Comparison of ENCODE assay signal across 8 cellular contexts in genomic region chr5:37208883-37209808, GRCh38. TPM values are rescaled to one million over a fixed set of nuclear protein-coding genes. Genes with fewer than 3 reads are reported as not detected.
DNase-seq lines count a peak whose midpoint lies in the region; ATAC-seq and TF ChIP-seq lines count a peak whose summit lies in the region.
"Had no signal": no experiment of that assay in that cellular context is flagged by ENCODE, and none has a peak within 500 bp of the region (broad histone marks: within the 10 kb centered on the region; RNA-seq: fewer than 3 reads in every experiment).

No MANE protein-coding gene starts in this region.

- H3K27me3 ChIP-seq in WERI-Rb-1 (ENCODE audit: insufficient read depth, low read depth, severe bottlenecking) = no peaks in the 10 kb centered on the region

- peaks cover 26% of the 10 kb centered on the region for H3K4me1 Mint-ChIP-seq in activated CD4-positive, alpha-beta T cell treated with anti-CD3 and anti-CD28 coated beads, Interleukin-2, amount 10 ng/mL, durations not matched to agents 7 days and 5 days
- H3K4me1 Mint-ChIP-seq in stimulated activated naive B cell treated with anti-CD40 and anti-IgM and Interleukin-4, amounts not matched to agents 10 μg/mL and 1 μg/mL and 100 μg/mL, for 72 hours = peaks cover 0 to under 1% of the 10 kb centered on the region in 2 donors

- CTCF ChIA-PET in activated CD4-positive, alpha-beta T cell treated with anti-CD3 and anti-CD28 coated beads, Interleukin-2, amount 10 ng/mL, durations not matched to agents 7 days and 5 days (lab: Charles Lee) = interaction anchor here (1.0 kb wide), 1 partner anchor 13 kb away, joined by 3 read pairs; no protein-coding TSS in a partner anchor

- H3K27ac ChIP-seq in WERI-Rb-1 = no peak overlapping the region

- H3K4me3 ChIP-seq in fibroblast of villous mesenchyme (ENCODE audit: low read depth, low read length) (peak overlapping the region; percentile 55), WERI-Rb-1 (ENCODE audit: low read depth, low read length) (no peak overlapping the region)

- TF ChIP-seq CTCF in fibroblast of villous mesenchyme (IDR thresholded peaks at IDR 0.05; ENCODE audit: insufficient read depth, low read depth, low read length) = no peak
- TF ChIP-seq CTCF in GM13977 (IDR thresholded peaks at IDR 0.05; ENCODE audit: extremely low read depth, insufficient read depth, missing control alignments) = no peak
- no peak for TF ChIP-seq CTCF in WERI-Rb-1 (IDR thresholded peaks at IDR 0.05; ENCODE audit: low read depth, low read length)

- POLR2A ChIA-PET in activated CD4-positive, alpha-beta T cell treated with anti-CD3 and anti-CD28 coated beads, Interleukin-2, amount 10 ng/mL, durations not matched to agents 7 days and 5 days (lab: Charles Lee) = no interaction called here

- H3K4me3 Mint-ChIP-seq in activated CD4-positive, alpha-beta T cell treated with anti-CD3 and anti-CD28 coated beads, Interleukin-2, amount 10 ng/mL, durations not matched to agents 7 days and 5 days = peak overlapping the region; percentile 75
- H3K4me3 Mint-ChIP-seq in stimulated activated naive B cell treated with anti-CD40 and anti-IgM and Interleukin-4, amounts not matched to agents 10 μg/mL and 1 μg/mL and 100 μg/mL, for 72 hours = peak overlapping the region; percentile 81 to 83

- peak; percentile 12 for DNase-seq in activated CD4-positive, alpha-beta T cell treated with anti-CD3 and anti-CD28 coated beads, Interleukin-2, amount 10 ng/mL, durations not matched to agents 7 days and 5 days
- DNase-seq in fibroblast of villous mesenchyme (ENCODE audit: low read depth) = peak; percentile 45
- no peak for DNase-seq in stimulated activated naive B cell treated with anti-CD40 and anti-IgM and Interleukin-4, amounts not matched to agents 10 μg/mL and 1 μg/mL and 100 μg/mL, for 72 hours
- no peak for DNase-seq in GM13977 (ENCODE audit: low spot score)
- no peak for DNase-seq in 8988T
- no peak for DNase-seq in WERI-Rb-1
- DNase-seq: T-helper 9 cell had no signal

- peaks cover 40% of the 10 kb centered on the region for H3K36me3 Mint-ChIP-seq in activated CD4-positive, alpha-beta T cell treated with anti-CD3 and anti-CD28 coated beads, Interleukin-2, amount 10 ng/mL, durations not matched to agents 7 days and 5 days (ENCODE audit: low read depth)
- H3K36me3 Mint-ChIP-seq in stimulated activated naive B cell treated with anti-CD40 and anti-IgM and Interleukin-4, amounts not matched to agents 10 μg/mL and 1 μg/mL and 100 μg/mL, for 72 hours = peaks cover 24 to 44% of the 10 kb centered on the region in 2 donors

- H3K27me3 Mint-ChIP-seq in activated CD4-positive, alpha-beta T cell treated with anti-CD3 and anti-CD28 coated beads, Interleukin-2, amount 10 ng/mL, durations not matched to agents 7 days and 5 days = no peaks in the 10 kb centered on the region
- no peaks in the 10 kb centered on the region for H3K27me3 Mint-ChIP-seq in stimulated activated naive B cell treated with anti-CD40 and anti-IgM and Interleukin-4, amounts not matched to agents 10 μg/mL and 1 μg/mL and 100 μg/mL, for 72 hours

- peaks cover 24% of the 10 kb centered on the region for H3K36me3 ChIP-seq in WERI-Rb-1

- H3K9me3 ChIP-seq in WERI-Rb-1 (ENCODE audit: severe bottlenecking) = no peaks in the 10 kb centered on the region

- in situ Hi-C loops in GM13977 (cut with MboI; ENCODE audit: low pct_unique_long_range_greater_than_20kb, low sequenced_read_pairs, unreplicated experiment) = loop anchor here (25.0 kb wide), 1 partner anchor 472 kb away; no protein-coding TSS in a partner anchor

- H3K9me3 Mint-ChIP-seq in activated CD4-positive, alpha-beta T cell treated with anti-CD3 and anti-CD28 coated beads, Interleukin-2, amount 10 ng/mL, durations not matched to agents 7 days and 5 days = no peaks in the 10 kb centered on the region
- no peaks in the 10 kb centered on the region for H3K9me3 Mint-ChIP-seq in stimulated activated naive B cell treated with anti-CD40 and anti-IgM and Interleukin-4, amounts not matched to agents 10 μg/mL and 1 μg/mL and 100 μg/mL, for 72 hours

- peak; percentile 55 for ATAC-seq in GM19455 (IDR thresholded peaks at IDR 0.05; ENCODE audit: unreplicated experiment)
- ATAC-seq in stimulated activated naive B cell treated with anti-CD40 and anti-IgM and Interleukin-4, amounts not matched to agents 10 μg/mL and 1 μg/mL and 100 μg/mL, for 72 hours (replicated peaks) = peak; percentile 46 to 61

- H3K27ac Mint-ChIP-seq in activated CD4-positive, alpha-beta T cell treated with anti-CD3 and anti-CD28 coated beads, Interleukin-2, amount 10 ng/mL, durations not matched to agents 7 days and 5 days = peak overlapping the region; percentile 85
- no peak overlapping the region for H3K27ac Mint-ChIP-seq in stimulated activated naive B cell treated with anti-CD40 and anti-IgM and Interleukin-4, amounts not matched to agents 10 μg/mL and 1 μg/mL and 100 μg/mL, for 72 hours

RNA-seq across cellular contexts. Expression of gene CPLANE1, which starts 40.0 kb away (rescaled TPM):
- total RNA-seq in activated CD4-positive, alpha-beta T cell treated with anti-CD3 and anti-CD28 coated beads, Interleukin-2, amount 10 ng/mL, durations not matched to agents 7 days and 5 days = 10 to 100 TPM; 11.4 to 13.7 TPM
- 31.9 and 39.7 TPM in 2 replicates for total RNA-seq in fibroblast of villous mesenchyme

Comparison
In these comparisons a context has a peak if more than half of its experiments do, and no peak if none do; other contexts are left out.
1. DNase-seq: peak in activated CD4-positive, alpha-beta T cell treated with anti-CD3 and anti-CD28 coated beads, Interleukin-2, amount 10 ng/mL, durations not matched to agents 7 days and 5 days (single experiment) and fibroblast of villous mesenchyme (single experiment); none in stimulated activated naive B cell treated with anti-CD40 and anti-IgM and Interleukin-4, amounts not matched to agents 10 μg/mL and 1 μg/mL and 100 μg/mL, for 72 hours (single experiment), GM13977 (single experiment), 8988T (single experiment) and WERI-Rb-1 (single experiment).